In the genomic region with DNA sequence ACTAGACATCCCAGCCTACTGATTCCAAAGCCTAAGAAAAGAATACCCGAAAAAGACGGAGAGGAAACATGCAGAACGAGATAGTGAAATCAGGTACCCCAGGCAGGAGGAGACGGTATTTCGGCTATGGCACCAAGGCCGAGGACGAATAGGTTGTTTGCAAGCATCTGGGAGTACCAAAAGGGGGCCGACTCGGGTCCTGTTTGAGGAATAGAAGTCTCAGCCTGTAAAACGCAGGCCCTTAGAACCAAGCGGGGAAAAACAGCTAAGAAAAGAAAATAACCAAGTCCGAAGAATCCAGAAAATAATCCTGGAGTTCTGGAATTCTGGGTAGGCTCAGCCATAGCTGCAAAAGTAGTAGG, we compare ENCODE assay signal across 8 cellular contexts. TPM values are rescaled to one million over a fixed set of nuclear protein-coding genes. Genes with fewer than 3 reads are reported as not detected.
DNase-seq lines count a peak whose midpoint lies in the region; ATAC-seq and TF ChIP-seq lines count a peak whose summit lies in the region.

No MANE protein-coding gene starts in this region.

- TF ChIP-seq POLR2A in adrenal gland (IDR thresholded peaks at IDR 0.05) (no peak), testis (IDR thresholded peaks at IDR 0.05) (no peak)

- peak overlapping the region; percentile 84 to 98 (median 94) for H3K4me3 ChIP-seq in BLaER1 treated with 17β-estradiol and CSF1 and Interleukin-3, amounts not matched to agents 10 nM and 100 nM
- H3K4me3 ChIP-seq in adrenal gland (peak overlapping the region; percentile 78 to 84 (median 81)), testis (peak overlapping the region; percentile 86 to 87)

- ATAC-seq in GM21423 (IDR thresholded peaks at IDR 0.05; ENCODE audit: unreplicated experiment) (no peak), GM18870 (IDR thresholded peaks at IDR 0.05; ENCODE audit: unreplicated experiment) (no peak)

- H3K4me2 ChIP-seq in BLaER1 treated with 17β-estradiol and CSF1 and Interleukin-3, amounts not matched to agents 10 nM and 100 nM = peak overlapping the region; percentile 82 to 96 (median 93)

- WGBS in adrenal gland, 4 donors = 1% methylated on average over 12 of the region's 12 CpGs
- WGBS in testis, 2 donors = 0% methylated on average over 12 of the region's 12 CpGs

- H3K9me3 ChIP-seq in BLaER1 treated with 17β-estradiol and CSF1 and Interleukin-3, amounts not matched to agents 10 nM and 100 nM (replicated peaks in 1 of 11) = no peaks in the 10 kb centered on the region
- H3K9me3 ChIP-seq in adrenal gland (replicated peaks in 1 of 3) (no peaks in the 10 kb centered on the region), testis (no peaks in the 10 kb centered on the region)

- H3K27ac ChIP-seq in BLaER1 treated with 17β-estradiol and CSF1 and Interleukin-3, amounts not matched to agents 10 nM and 100 nM = peak overlapping the region; percentile 90 to 99 (median 97)
- H3K27ac ChIP-seq in adrenal gland = peak overlapping the region; percentile 23 to 96 (median 90)
- peak overlapping the region; percentile 99 for H3K27ac ChIP-seq in layer of hippocampus (ENCODE audit: low read depth, low read length)
- H3K27ac ChIP-seq in testis = peak overlapping the region; percentile 94 to 97

- TF ChIP-seq CTCF in adrenal gland (IDR thresholded peaks at IDR 0.05) (no peak), testis (IDR thresholded peaks at IDR 0.05) (no peak)

- DNase-seq in M059J (ENCODE audit: low read depth) = peak; percentile 34
- DNase-seq in adrenal gland = no peak
- DNase-seq in testis = no peak
- DNase-seq in GDM1 (lab: John Stamatoyannopoulos, UW) = no peak

- intact Hi-C loops in adrenal gland (cut with DNase I) (loop anchor here (5.0 to 10.0 kb wide), 4 partner anchors 75 to 288 kb away; partner anchors contain the start of gene DLX3 (in 1 of the 2)), testis (cut with DNase I; ENCODE audit: low total_unique reads) (loop anchor here (5.0 kb wide), 1 partner anchor 70 kb away; no protein-coding TSS in a partner anchor)

- H3K4me1 ChIP-seq in BLaER1 treated with 17β-estradiol and CSF1 and Interleukin-3, amounts not matched to agents 10 nM and 100 nM = peaks cover 56 to 89% (median 83%) of the 10 kb centered on the region in 10 experiments
- H3K4me1 ChIP-seq in adrenal gland (replicated peaks in 1 of 2) (peaks cover 10 to 12% of the 10 kb centered on the region in 2 donors), testis (peaks cover 16% of the 10 kb centered on the region)

- H3K9ac ChIP-seq in BLaER1 treated with 17β-estradiol and CSF1 and Interleukin-3, amounts not matched to agents 10 nM and 100 nM = peak overlapping the region; percentile 92 to 99 (median 96)

- H3K36me3 ChIP-seq in BLaER1 treated with 17β-estradiol and CSF1 and Interleukin-3, amounts not matched to agents 10 nM and 100 nM = peaks cover 40 to 81% (median 70%) of the 10 kb centered on the region in 11 experiments
- peaks cover 0 to 41% of the 10 kb centered on the region in 2 donors for H3K36me3 ChIP-seq in adrenal gland (replicated peaks in 1 of 2)
- H3K36me3 ChIP-seq in testis (ENCODE audit: low read depth, missing control alignments) = no peaks in the 10 kb centered on the region

- no peaks in the 10 kb centered on the region for H3K27me3 ChIP-seq in BLaER1 treated with 17β-estradiol and CSF1 and Interleukin-3, amounts not matched to agents 10 nM and 100 nM
- H3K27me3 ChIP-seq in adrenal gland (no peaks in the 10 kb centered on the region), layer of hippocampus (ENCODE audit: control insufficient read depth, insufficient read depth, low read length) (no peaks in the 10 kb centered on the region), testis (no peaks in the 10 kb centered on the region)

- peaks cover 0 to 7% (median 0%) of the 10 kb centered on the region in 11 experiments; a peak in 2 of 22 replicates for H4K20me1 ChIP-seq in BLaER1 treated with 17β-estradiol and CSF1 and Interleukin-3, amounts not matched to agents 10 nM and 100 nM

RNA-seq across cellular contexts. Expression of gene SLC35B1, which starts 0.5 kb away (rescaled TPM):
- 61.9 and 112 TPM in 2 replicates for total RNA-seq in M059J (2014; rRNA removed; shearing (Covaris generic))
- total RNA-seq in adrenal gland (10 to 100 TPM; 20.9 to 87.9 (median 36.3) TPM), testis (10 to 100 TPM; 39.9 to 45.4 TPM)
- polyA plus RNA-seq in adrenal gland (10 to 100 TPM; 41.6 to 87.2 (median 45.9) TPM), testis (ENCODE audit: insufficient read depth, low read depth, low replicate concordance) (66.3 TPM)

RNA-seq across cellular contexts. Expression of gene SPOP, which starts 29.3 kb away (rescaled TPM):
- total RNA-seq in M059J (2014; rRNA removed; shearing (Covaris generic)) = 28.2 and 47.5 TPM in 2 replicates
- total RNA-seq in adrenal gland (10 to 100 TPM; 44.0 to 86.4 (median 58.6) TPM), testis (10 to 100 TPM; 52.0 to 60.6 TPM)
- polyA plus RNA-seq in adrenal gland (10 to 100 TPM; 22.4 to 47.8 (median 33.6) TPM), testis (ENCODE audit: insufficient read depth, low read depth, low replicate concordance) (39.6 TPM)

RNA-seq across cellular contexts. Expression of gene FAM117A, which starts 56.7 kb away (rescaled TPM):
- 10.5 and 12.3 TPM in 2 replicates for total RNA-seq in M059J (2014; rRNA removed; shearing (Covaris generic))
- total RNA-seq in adrenal gland (10 to 100 TPM in 6 of 8 donors, 1 to 10 TPM in 2; 7.9 to 16.3 (median 11.6) TPM), testis (10 to 100 TPM; 30.2 to 38.1 TPM)
- polyA plus RNA-seq in adrenal gland (1 to 10 TPM; 4.6 to 9.6 (median 6.0) TPM), testis (ENCODE audit: insufficient read depth, low read depth, low replicate concordance) (67.3 TPM)
